15 cellular contexts compared by ENCODE assay signal in the genomic region with DNA sequence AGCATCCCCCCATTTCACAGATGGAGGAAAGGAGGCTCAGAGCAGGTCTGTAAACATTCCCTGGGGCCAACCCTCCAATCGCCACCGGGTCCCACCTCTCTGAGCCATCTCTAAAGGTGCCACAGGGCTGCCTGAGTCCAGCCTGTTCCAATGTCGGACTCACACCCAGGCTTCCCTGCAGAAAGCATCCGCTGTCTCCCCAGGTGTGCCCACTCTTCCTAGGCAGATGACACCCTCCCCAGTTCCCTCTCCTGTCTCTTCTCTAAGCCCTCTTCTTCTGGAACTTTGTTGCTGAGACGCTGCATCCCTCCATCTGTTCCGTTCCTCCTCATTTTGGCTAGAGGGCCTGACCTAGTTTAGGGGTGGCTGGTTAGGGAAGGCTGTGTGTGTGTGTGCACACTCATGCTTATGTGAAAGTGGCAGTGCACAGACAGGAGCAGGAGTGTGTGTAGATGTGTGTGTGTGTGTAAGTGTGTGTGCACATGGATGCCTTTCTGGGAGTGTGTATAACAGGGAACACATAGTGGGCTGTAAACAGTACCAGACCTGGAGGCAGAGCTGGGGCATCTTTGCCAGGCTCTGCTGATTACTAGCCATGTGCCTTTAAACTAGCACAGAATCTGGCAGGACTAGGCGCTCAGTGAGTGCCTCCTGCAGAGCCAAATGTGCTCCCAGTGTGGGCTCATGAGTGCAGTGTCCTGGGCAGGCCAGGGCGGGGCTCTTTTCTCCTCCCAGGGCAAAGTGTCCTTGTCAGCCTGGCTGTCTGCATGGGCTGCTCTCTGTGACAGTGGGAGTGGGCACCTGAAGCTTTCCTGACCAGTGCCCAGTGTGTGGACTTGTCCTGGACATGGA.
DNase-seq lines count a peak whose midpoint lies in the region; ATAC-seq and TF ChIP-seq lines count a peak whose summit lies in the region.
"Had no signal": no experiment of that assay in that cellular context is flagged by ENCODE, and none has a peak within 500 bp of the region (broad histone marks: within the 10 kb centered on the region; RNA-seq: fewer than 3 reads in every experiment).

No MANE protein-coding gene starts in this region.

- POLR2A ChIA-PET in Panc1 (lab: Charles Lee): interaction anchor here (0.6 kb wide), 1 partner anchor 1644 kb away, joined by 4 read pairs; no protein-coding TSS in a partner anchor

- CTCF ChIA-PET in Panc1 (lab: Charles Lee): no interaction called here

- peaks cover 12% of the 10 kb centered on the region for H3K27me3 Mint-ChIP-seq in glutamatergic neuron (ENCODE audit: unreplicated experiment)
- H3K27me3 Mint-ChIP-seq in activated T-cell treated with anti-CD3 and anti-CD28 coated beads, Interleukin-2, amount 50 U/mL, for 72 hours (ENCODE audit: low read depth): no peaks in the 10 kb centered on the region

- H3K9me3 Mint-ChIP-seq in glutamatergic neuron (ENCODE audit: unreplicated experiment): peaks cover 1% of the 10 kb centered on the region
- no peaks in the 10 kb centered on the region for H3K9me3 Mint-ChIP-seq in activated T-cell treated with anti-CD3 and anti-CD28 coated beads, Interleukin-2, amount 50 U/mL, for 72 hours

- ATAC-seq in Panc1 (peak; percentile 36; the same call in 1 of the 2 replicates), mucosa of descending colon (peak; percentile 70), GM18502 (IDR thresholded peaks at IDR 0.05; ENCODE audit: poor library complexity, unreplicated experiment) (no peak)
- ATAC-seq in activated T-cell treated with anti-CD3 and anti-CD28 coated beads, Interleukin-2, amount 50 U/mL, for 72 hours (replicated peaks in 1 of 2): no peak
- ATAC-seq: K562 had no signal

- DNase-seq in G401 (ENCODE audit: low spot score): peak; percentile 95
- DNase-seq in Panc1 (ENCODE audit: low read depth, low spot score): no peak
- DNase-seq in glutamatergic neuron: peak; percentile 11
- DNase-seq in mucosa of descending colon: peak in 2 of 3 donors; percentile 53 to 63
- DNase-seq in activated T-cell treated with anti-CD3 and anti-CD28 coated beads, Interleukin-2, amount 50 U/mL, for 72 hours: no peak
- no peak for DNase-seq in activated CD8-positive, alpha-beta memory T cell treated with anti-CD3 and anti-CD28 coated beads, Interleukin-2, amount 50 U/mL, for 48 hours
- DNase-seq: AML-193, DMS79, NCI-H1092, NCI-H2107, NCI-H226, NCI-H748 treated with DMSO at 0.1 percent for 48 hours, SHP77 treated with DMSO at 0.1 percent for 48 hours had no signal

- in situ Hi-C loops in G401 (cut with HindIII; ENCODE audit: low sequenced_read_pairs): no loop called here
- in situ Hi-C loops in Panc1 (cut with HindIII; ENCODE audit: low pct_unique_long_range_greater_than_20kb, low sequenced_read_pairs): no loop called here

- no peak overlapping the region for H3K27ac Mint-ChIP-seq in glutamatergic neuron (ENCODE audit: unreplicated experiment)
- H3K27ac Mint-ChIP-seq in activated T-cell treated with anti-CD3 and anti-CD28 coated beads, Interleukin-2, amount 50 U/mL, for 72 hours: no peak overlapping the region

- H3K36me3 Mint-ChIP-seq in glutamatergic neuron (ENCODE audit: unreplicated experiment): no peaks in the 10 kb centered on the region
- no peaks in the 10 kb centered on the region for H3K36me3 Mint-ChIP-seq in activated T-cell treated with anti-CD3 and anti-CD28 coated beads, Interleukin-2, amount 50 U/mL, for 72 hours (ENCODE audit: insufficient read depth in 2 of 2)

- no peak overlapping the region for H3K4me3 ChIP-seq in Panc1 (ENCODE audit: low read depth in 2 of 2, low read length in 2 of 2)
- H3K4me3 ChIP-seq in mucosa of descending colon: no peak overlapping the region
- H3K4me3 ChIP-seq: K562 had no signal

- no peaks in the 10 kb centered on the region for H3K4me1 Mint-ChIP-seq in glutamatergic neuron (ENCODE audit: low read depth, unreplicated experiment)
- H3K4me1 Mint-ChIP-seq in activated T-cell treated with anti-CD3 and anti-CD28 coated beads, Interleukin-2, amount 50 U/mL, for 72 hours (ENCODE audit: low read depth): no peaks in the 10 kb centered on the region

- TF ChIP-seq CTCF in Panc1 (IDR thresholded peaks at IDR 0.05): no peak
- TF ChIP-seq CTCF in glutamatergic neuron (IDR thresholded peaks at IDR 0.05; ENCODE audit: partially characterized antibody, unreplicated experiment): no peak
- no peak for TF ChIP-seq CTCF in mucosa of descending colon (IDR thresholded peaks at IDR 0.05)

- H3K27ac ChIP-seq in Panc1 (ENCODE audit: low read length): no peak overlapping the region

- H3K4me1 ChIP-seq in Panc1 (ENCODE audit: control insufficient read depth, insufficient read depth, low read length) (no peaks in the 10 kb centered on the region), mucosa of descending colon (ENCODE audit: low read depth) (no peaks in the 10 kb centered on the region)

- peaks cover 9% of the 10 kb centered on the region; the same call in 1 of the 2 replicates for H3K27me3 ChIP-seq in Panc1 (ENCODE audit: control insufficient read depth, insufficient read depth, low read length)

- H3K4me3 Mint-ChIP-seq in glutamatergic neuron (ENCODE audit: unreplicated experiment): no peak overlapping the region
- H3K4me3 Mint-ChIP-seq in activated T-cell treated with anti-CD3 and anti-CD28 coated beads, Interleukin-2, amount 50 U/mL, for 72 hours: no peak overlapping the region

- H3K36me3 ChIP-seq in Panc1 (ENCODE audit: control insufficient read depth, insufficient read depth, low read length) (no peaks in the 10 kb centered on the region), mucosa of descending colon (ENCODE audit: low read depth) (no peaks in the 10 kb centered on the region)

- H3K9me3 ChIP-seq in Panc1 (ENCODE audit: control insufficient read depth, insufficient read depth, low read depth, low read length): no peaks in the 10 kb centered on the region
- no peaks in the 10 kb centered on the region for H3K9me3 ChIP-seq in mucosa of descending colon

- intact Hi-C loops in Panc1 (cut with micrococcal nuclease; ENCODE audit: unreplicated experiment) (no loop called here), mucosa of descending colon (cut with DNase I, micrococcal nuclease) (no loop called here)

- no TSS peak for BruUV-seq in Panc1 (replicated peaks; lab: Mats Ljungman, UMichigan)

Comparison
In these comparisons a context has a peak if more than half of its experiments do, and no peak if none do; other contexts are left out.
1. DNase-seq: peak in G401 (single experiment), glutamatergic neuron (single experiment) and mucosa of descending colon (2 of 3); none in Panc1 (single experiment), activated T-cell treated with anti-CD3 and anti-CD28 coated beads, Interleukin-2, amount 50 U/mL, for 72 hours (0 of 2) and activated CD8-positive, alpha-beta memory T cell treated with anti-CD3 and anti-CD28 coated beads, Interleukin-2, amount 50 U/mL, for 48 hours (single experiment).
2. ATAC-seq: peak in Panc1 (single experiment) and mucosa of descending colon (single experiment); none in activated T-cell treated with anti-CD3 and anti-CD28 coated beads, Interleukin-2, amount 50 U/mL, for 72 hours (0 of 2) and GM18502 (single experiment).